Comparison of ENCODE assay signal across 8 cellular contexts in genomic region chr1:43366179-43366578, GRCh38. TPM values are rescaled to one million over a fixed set of nuclear protein-coding genes. Genes with fewer than 3 reads are reported as not detected.
A peak's percentile ranks its signal among the peaks of the same experiment; 100 is the strongest.
DNase-seq lines count a peak whose midpoint lies in the region; ATAC-seq and TF ChIP-seq lines count a peak whose summit lies in the region.

No MANE protein-coding gene starts in this region.

- H3K9me3 Mint-ChIP-seq in chondrocyte (ENCODE audit: low read depth) = no peaks in the 10 kb centered on the region

- H3K27me3 ChIP-seq in BLaER1 treated with 17β-estradiol and CSF1 and Interleukin-3, amounts not matched to agents 10 nM and 100 nM = no peaks in the 10 kb centered on the region
- H3K27me3 ChIP-seq in Karpas-422 (ENCODE audit: low read length) (no peaks in the 10 kb centered on the region), mucosa of stomach (ENCODE audit: control insufficient read depth, insufficient read depth, low read length) (no peaks in the 10 kb centered on the region)

- peak overlapping the region; percentile 65 for H3K27ac Mint-ChIP-seq in chondrocyte (ENCODE audit: unreplicated experiment)

- peaks cover 35% of the 10 kb centered on the region for H3K79me2 ChIP-seq in Karpas-422 (ENCODE audit: low read length)

- H3K36me3 ChIP-seq in BLaER1 treated with 17β-estradiol and CSF1 and Interleukin-3, amounts not matched to agents 10 nM and 100 nM = peaks cover 45 to 59% (median 51%) of the 10 kb centered on the region in 11 experiments
- H3K36me3 ChIP-seq in Karpas-422 (ENCODE audit: insufficient read depth, low read length) = peaks cover 25% of the 10 kb centered on the region
- H3K36me3 ChIP-seq in mucosa of stomach (ENCODE audit: control insufficient read depth, insufficient read depth, low read length) = peaks cover 30% of the 10 kb centered on the region

- no peaks in the 10 kb centered on the region for H3K9me3 ChIP-seq in BLaER1 treated with 17β-estradiol and CSF1 and Interleukin-3, amounts not matched to agents 10 nM and 100 nM (replicated peaks in 1 of 11)
- no peaks in the 10 kb centered on the region for H3K9me3 ChIP-seq in Karpas-422 (ENCODE audit: low read length)
- H3K9me3 ChIP-seq in mucosa of stomach (ENCODE audit: control insufficient read depth, low read length) = no peaks in the 10 kb centered on the region

- H3K4me3 ChIP-seq in BLaER1 treated with 17β-estradiol and CSF1 and Interleukin-3, amounts not matched to agents 10 nM and 100 nM = peak overlapping the region; percentile 80 to 92 (median 84); a peak in 19 of 20 replicates
- H3K4me3 ChIP-seq in Karpas-422 (ENCODE audit: low read length) (peak overlapping the region; percentile 94), mucosa of stomach (ENCODE audit: low read length) (peak overlapping the region; percentile 39)

- H2AFZ ChIP-seq in Karpas-422 (ENCODE audit: low read length) = no peak overlapping the region

- peak overlapping the region in 7 of 11 experiments; percentile 23 to 97 (median 93); a peak in 12 of 22 replicates for H3K27ac ChIP-seq in BLaER1 treated with 17β-estradiol and CSF1 and Interleukin-3, amounts not matched to agents 10 nM and 100 nM
- H3K27ac ChIP-seq in Karpas-422 (ENCODE audit: low read length) = peak overlapping the region; percentile 92

- no peaks in the 10 kb centered on the region for H3K27me3 Mint-ChIP-seq in chondrocyte (ENCODE audit: low read depth)

- H3K4me1 ChIP-seq in BLaER1 treated with 17β-estradiol and CSF1 and Interleukin-3, amounts not matched to agents 10 nM and 100 nM = peaks cover 44 to 80% (median 71%) of the 10 kb centered on the region in 10 experiments
- H3K4me1 ChIP-seq in Karpas-422 (ENCODE audit: low read length) (peaks cover 32% of the 10 kb centered on the region), mucosa of stomach (ENCODE audit: control insufficient read depth, insufficient read depth, low read length) (peaks cover 33% of the 10 kb centered on the region)

- peaks cover 5 to 59% (median 47%) of the 10 kb centered on the region in 11 experiments; a peak in 18 of 22 replicates for H4K20me1 ChIP-seq in BLaER1 treated with 17β-estradiol and CSF1 and Interleukin-3, amounts not matched to agents 10 nM and 100 nM
- no peaks in the 10 kb centered on the region; the same call in 1 of the 2 replicates for H4K20me1 ChIP-seq in Karpas-422 (ENCODE audit: insufficient read depth, low read depth, low read length)

- no peaks in the 10 kb centered on the region for H3K9me2 ChIP-seq in Karpas-422 (replicated peaks; ENCODE audit: insufficient read depth, low read length)

- H3K4me2 ChIP-seq in BLaER1 treated with 17β-estradiol and CSF1 and Interleukin-3, amounts not matched to agents 10 nM and 100 nM = peak overlapping the region; percentile 91 to 100 (median 100)
- H3K4me2 ChIP-seq in Karpas-422 (ENCODE audit: low read depth, low read length, poor library complexity, severe bottlenecking) = peak overlapping the region; percentile 95

- peaks cover 28% of the 10 kb centered on the region for H3K36me3 Mint-ChIP-seq in chondrocyte (ENCODE audit: low read depth)

- peak overlapping the region; percentile 85 to 96 (median 93); a peak in 21 of 22 replicates for H3K9ac ChIP-seq in BLaER1 treated with 17β-estradiol and CSF1 and Interleukin-3, amounts not matched to agents 10 nM and 100 nM
- H3K9ac ChIP-seq in Karpas-422 (ENCODE audit: low read length) = peak overlapping the region; percentile 99
- H3K9ac ChIP-seq in mucosa of stomach (ENCODE audit: low read length) = peak overlapping the region; percentile 85

- DNase-seq in Karpas-422 (peak; percentile 69), chondrocyte (ENCODE audit: low spot score) (no peak), AG08395 (ENCODE audit: low spot score) (no peak)
- no peak for DNase-seq in effector CD4-positive, alpha-beta T cell

- ATAC-seq in HG03280 (IDR thresholded peaks at IDR 0.05; ENCODE audit: unreplicated experiment) (no peak), GM21576 (IDR thresholded peaks at IDR 0.05; ENCODE audit: unreplicated experiment) (no peak)

- TF ChIP-seq CTCF in chondrocyte (IDR thresholded peaks at IDR 0.05) = no peak

- peaks cover 48% of the 10 kb centered on the region for H3K4me1 Mint-ChIP-seq in chondrocyte (ENCODE audit: low read depth)

- H3K4me3 Mint-ChIP-seq in chondrocyte (ENCODE audit: unreplicated experiment) = peak overlapping the region; percentile 88

RNA-seq across cellular contexts. Expression of gene ELOVL1, which starts 1.6 kb away (rescaled TPM):
- total RNA-seq in Karpas-422 (2014; rRNA removed; shearing (Covaris generic); ENCODE audit: low replicate concordance) = 37.4 and 48.5 TPM in 2 replicates
- total RNA-seq in chondrocyte = 78.9 to 103 TPM (median 101 TPM) in 3 replicates

RNA-seq across cellular contexts. Expression of gene CDC20, which starts 7.4 kb away (rescaled TPM):
- total RNA-seq in Karpas-422 (2014; rRNA removed; shearing (Covaris generic); ENCODE audit: low replicate concordance) = 96.9 and 141 TPM in 2 replicates
- 14.4 to 16.9 TPM (median 14.5 TPM) in 3 replicates for total RNA-seq in chondrocyte

RNA-seq across cellular contexts. Expression of gene MED8, which starts 23.4 kb away (rescaled TPM):
- total RNA-seq in Karpas-422 (2014; rRNA removed; shearing (Covaris generic); ENCODE audit: low replicate concordance) = 42.5 and 50.7 TPM in 2 replicates
- total RNA-seq in chondrocyte = 48.3 to 48.6 TPM (median 48.4 TPM) in 3 replicates

RNA-seq across cellular contexts. Expression of gene SZT2, which starts 23.5 kb away (rescaled TPM):
- 24.9 and 31.3 TPM in 2 replicates for total RNA-seq in Karpas-422 (2014; rRNA removed; shearing (Covaris generic); ENCODE audit: low replicate concordance)
- total RNA-seq in chondrocyte = 29.3 to 64.0 TPM (median 33.6 TPM) in 3 replicates

RNA-seq across cellular contexts. Expression of gene MPL, which starts 28.6 kb away (rescaled TPM):
- total RNA-seq in Karpas-422 (2014; rRNA removed; shearing (Covaris generic); ENCODE audit: low replicate concordance) = not detected in 2 replicates
- not detected in 3 replicates for total RNA-seq in chondrocyte

Comparison
In these comparisons a context has a peak if more than half of its experiments do, and no peak if none do; other contexts are left out.
1. H3K4me3 ChIP-seq: peak in every context shown above with its lines; median percentile 94 in Karpas-422; 84 in BLaER1 treated with 17β-estradiol and CSF1 and Interleukin-3, amounts not matched to agents 10 nM and 100 nM; 39 in mucosa of stomach.